28 cellular contexts compared by ENCODE assay signal in genomic region chr12:10645910-10646309, GRCh38. TPM values are rescaled to one million over a fixed set of nuclear protein-coding genes. Genes with fewer than 3 reads are reported as not detected.
DNase-seq lines count a peak whose midpoint lies in the region; ATAC-seq, FAIRE-seq and TF ChIP-seq lines count a peak whose summit lies in the region.
"Had no signal": no experiment of that assay in that cellular context is flagged by ENCODE, and none has a peak within 500 bp of the region (broad histone marks: within the 10 kb centered on the region; RNA-seq: fewer than 3 reads in every experiment).

No MANE protein-coding gene starts in this region.

- 82% methylated on average over 4 of the region's 4 CpGs for WGBS in endodermal cell (ENCODE audit: insufficient coverage in 1 of 2, insufficient read length in 1 of 2), 2 experiments

- peaks cover 21% of the 10 kb centered on the region for H3K36me3 Mint-ChIP-seq in endodermal cell (ENCODE audit: low read depth)
- H3K36me3 Mint-ChIP-seq: CD14-positive monocyte; CD4-positive, CD25-positive, alpha-beta regulatory T cell had no signal

- no peak overlapping the region for H3K4me3 Mint-ChIP-seq in endodermal cell
- H3K4me3 Mint-ChIP-seq: CD14-positive monocyte; CD4-positive, alpha-beta memory T cell; CD4-positive, CD25-positive, alpha-beta regulatory T cell; CD8-positive, alpha-beta memory T cell had no signal

- H3K9me3 Mint-ChIP-seq in endodermal cell: peaks cover 60% of the 10 kb centered on the region

- H3K27me3 ChIP-seq in adipocyte (replicated peaks; ENCODE audit: control insufficient read depth, insufficient read depth, low read length) (no peaks in the 10 kb centered on the region), endodermal cell (ENCODE audit: control insufficient read depth, insufficient read depth, low read length, poor library complexity, severe bottlenecking) (no peaks in the 10 kb centered on the region)
- H3K27me3 ChIP-seq: BE2C, BLaER1 had no signal

- H3K4me1 Mint-ChIP-seq in endodermal cell: peaks cover 4% of the 10 kb centered on the region
- H3K4me1 Mint-ChIP-seq: CD14-positive monocyte; CD4-positive, alpha-beta memory T cell; CD4-positive, CD25-positive, alpha-beta regulatory T cell had no signal

- peaks cover 6% of the 10 kb centered on the region for H3K4me1 ChIP-seq in adipocyte (ENCODE audit: control insufficient read depth, insufficient read depth, low read length)
- no peaks in the 10 kb centered on the region for H3K4me1 ChIP-seq in endodermal cell (ENCODE audit: control insufficient read depth, insufficient read depth, low read length)
- H3K4me1 ChIP-seq: BE2C, BLaER1 had no signal

- H3K9ac ChIP-seq in adipocyte (ENCODE audit: low read length) (no peak overlapping the region), endodermal cell (ENCODE audit: extremely low read depth, low read length, poor library complexity, severe bottlenecking) (no peak overlapping the region)
- H3K9ac ChIP-seq: BLaER1 had no signal

- no peak overlapping the region for H3K27ac Mint-ChIP-seq in endodermal cell
- H3K27ac Mint-ChIP-seq: CD14-positive monocyte; CD4-positive, CD25-positive, alpha-beta regulatory T cell had no signal

- no peaks in the 10 kb centered on the region for H3K36me3 ChIP-seq in adipocyte (ENCODE audit: control insufficient read depth, insufficient read depth, low read length, severe bottlenecking)
- H3K36me3 ChIP-seq in endodermal cell (ENCODE audit: control insufficient read depth, insufficient read depth, low read length): no peaks in the 10 kb centered on the region
- H3K36me3 ChIP-seq: BE2C, BLaER1 had no signal

- DNase-seq in adipocyte (ENCODE audit: low read depth): no peak
- no peak for DNase-seq in endodermal cell
- DNase-seq in urothelium cell line (ENCODE audit: low spot score): no peak
- DNase-seq in NOMO-1 (lab: John Stamatoyannopoulos, UW; ENCODE audit: unreplicated experiment in 2 of 2): no peak
- DNase-seq in NCI-H2107 (lab: John Stamatoyannopoulos, UW): no peak
- DNase-seq: 8988T; ACHN; BE2C; C1 segment of cervical spinal cord; CD4-positive, alpha-beta memory T cell; CD4-positive, CD25-positive, alpha-beta regulatory T cell; CD8-positive, alpha-beta memory T cell; COR-L47; DMS 273 treated with DMSO at 0.1 percent for 48 hours; DMS153; DMS53; DMS79; DND-41; EL; GDM1 had no signal

- H3K4me3 ChIP-seq in adipocyte (ENCODE audit: low read length) (peak overlapping the region; percentile 47), endodermal cell (ENCODE audit: low read length) (peak overlapping the region; percentile 29)
- H3K4me3 ChIP-seq: BLaER1, GM12878 had no signal

- no peak for ATAC-seq in HG03108 (IDR thresholded peaks at IDR 0.05; ENCODE audit: unreplicated experiment)
- ATAC-seq: GM12878 had no signal

- H3K9me3 ChIP-seq in adipocyte (ENCODE audit: control insufficient read depth, low read length): peaks cover 24% of the 10 kb centered on the region
- peaks cover 36% of the 10 kb centered on the region for H3K9me3 ChIP-seq in endodermal cell (ENCODE audit: control insufficient read depth, low read length)
- H3K9me3 ChIP-seq: BE2C had no signal

- no peak overlapping the region for H3K27ac ChIP-seq in endodermal cell (ENCODE audit: low read depth, low read length)
- H3K27ac ChIP-seq: BLaER1 had no signal

- H3K27me3 Mint-ChIP-seq in endodermal cell (ENCODE audit: insufficient read depth): no peaks in the 10 kb centered on the region

- FAIRE-seq in urothelium cell line (lab: Jason Lieb, UNC): peak; percentile 55
- FAIRE-seq: A204.1, GM12878, GM12892, GM18507 had no signal

- TF ChIP-seq CTCF in endodermal cell (conservative IDR thresholded peaks at IDR 0.05): no peak

RNA-seq across cellular contexts. Expression of gene STYK1, which starts 27.9 kb away (rescaled TPM):
- total RNA-seq in endodermal cell: 1 to 10 TPM; 3.3 to 4.5 TPM
- 0.25 TPM for polyA plus RNA-seq in endodermal cell (2013, experiment 1 of 2)
- 0.75 TPM for polyA plus RNA-seq in endodermal cell (2013, experiment 2 of 2)
- total RNA-seq: CD4-positive, alpha-beta memory T cell; CD4-positive, CD25-positive, alpha-beta regulatory T cell; G401 had no signal
- polyA plus RNA-seq: CD14-positive monocyte; CD4-positive, alpha-beta memory T cell; CD4-positive, CD25-positive, alpha-beta regulatory T cell had no signal

RNA-seq across cellular contexts. Expression of gene MAGOHB, which starts 32.5 kb away (rescaled TPM):
- 10 to 100 TPM; 53.8 to 75.8 TPM for total RNA-seq in endodermal cell
- polyA plus RNA-seq in endodermal cell (2013, experiment 1 of 2): 43.3 TPM
- polyA plus RNA-seq in endodermal cell (2013, experiment 2 of 2): 40.3 TPM
